ENCODE assay signal across 1 cellular context in genomic region chr19:46639356-46640061, GRCh38.
TF ChIP-seq lines count a peak whose summit lies in the region.

No MANE protein-coding gene starts in this region.

TF ChIP-seq in GM23338, 12 proteins besides CTCF, POLR2A, EP300 and RAD21 (continued from another document):
- TF ChIP-seq, protein P1, sequence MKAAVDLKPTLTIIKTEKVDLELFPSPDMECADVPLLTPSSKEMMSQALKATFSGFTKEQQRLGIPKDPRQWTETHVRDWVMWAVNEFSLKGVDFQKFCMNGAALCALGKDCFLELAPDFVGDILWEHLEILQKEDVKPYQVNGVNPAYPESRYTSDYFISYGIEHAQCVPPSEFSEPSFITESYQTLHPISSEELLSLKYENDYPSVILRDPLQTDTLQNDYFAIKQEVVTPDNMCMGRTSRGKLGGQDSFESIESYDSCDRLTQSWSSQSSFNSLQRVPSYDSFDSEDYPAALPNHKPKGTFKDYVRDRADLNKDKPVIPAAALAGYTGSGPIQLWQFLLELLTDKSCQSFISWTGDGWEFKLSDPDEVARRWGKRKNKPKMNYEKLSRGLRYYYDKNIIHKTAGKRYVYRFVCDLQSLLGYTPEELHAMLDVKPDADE (IDR thresholded peaks at IDR 0.05) = no peak
- no peak for TF ChIP-seq ZNF114 (CRISPR knock-in tag; IDR thresholded peaks at IDR 0.05)
- peak; percentile 71 for TF ChIP-seq POLR2AphosphoS5 (IDR thresholded peaks at IDR 0.05; ENCODE audit: low read depth)
